ENCODE assay signal across 9 cellular contexts in the genomic region with DNA sequence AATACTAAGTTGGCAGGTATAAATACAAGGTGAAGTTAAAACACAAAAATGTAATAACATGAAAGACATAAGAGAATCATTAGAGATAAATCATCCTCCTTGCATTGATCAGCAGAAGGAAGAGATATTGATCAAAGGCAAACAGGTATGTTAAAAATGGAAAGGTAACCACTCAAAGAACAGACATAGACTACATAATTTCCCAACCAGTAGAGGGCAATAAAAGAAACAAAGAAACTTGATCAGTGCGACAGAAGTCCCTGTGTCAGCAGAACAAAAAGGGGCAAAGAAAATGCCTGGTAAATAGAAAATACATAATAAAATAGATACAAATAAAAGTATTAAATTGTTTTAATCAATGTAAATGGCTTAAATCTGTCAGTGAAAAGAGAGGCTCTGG. TPM values are rescaled to one million over a fixed set of nuclear protein-coding genes. Genes with fewer than 3 reads are reported as not detected.
DNase-seq lines count a peak whose midpoint lies in the region; TF ChIP-seq lines count a peak whose summit lies in the region.
"Had no signal": no experiment of that assay in that cellular context is flagged by ENCODE, and none has a peak within 500 bp of the region (broad histone marks: within the 10 kb centered on the region; RNA-seq: fewer than 3 reads in every experiment).

No MANE protein-coding gene starts in this region.

- no peak overlapping the region for H3K4me3 Mint-ChIP-seq in CD14-positive monocyte
- H3K4me3 Mint-ChIP-seq: activated naive CD4-positive, alpha-beta T cell treated with anti-CD3 and anti-CD28 coated beads, Interleukin-2, amount 50 U/mL, for 24 hours had no signal

- peaks cover 31 to 44% of the 10 kb centered on the region in 2 donors for H3K36me3 Mint-ChIP-seq in CD14-positive monocyte

- DNase-seq in NCI-H510A treated with DMSO at 0.1 percent for 48 hours (lab: John Stamatoyannopoulos, UW) (peak; percentile 75), NCI-H510A (lab: John Stamatoyannopoulos, UW) (no peak), NCI-H2227 (lab: John Stamatoyannopoulos, UW; ENCODE audit: unreplicated experiment) (peak; percentile 14), dermis microvascular lymphatic vessel endothelial cell (ENCODE audit: low read depth in 2 of 2) (peak; percentile 9 to 45), pulmonary artery endothelial cell (ENCODE audit: low read depth, low spot score) (peak; percentile 4), NOMO-1 treated with DMSO at 0.1 percent for 48 hours (lab: John Stamatoyannopoulos, UW; ENCODE audit: unreplicated experiment) (no peak), CD14-positive monocyte (ENCODE audit: low spot score) (no peak)
- DNase-seq in activated effector memory CD4-positive, alpha-beta T cell treated with Interleukin-2 at 50 U/mL for 16 hours = no peak

- no peaks in the 10 kb centered on the region for H3K4me1 Mint-ChIP-seq in CD14-positive monocyte
- H3K4me1 Mint-ChIP-seq: activated naive CD4-positive, alpha-beta T cell treated with anti-CD3 and anti-CD28 coated beads, Interleukin-2, amount 50 U/mL, for 24 hours had no signal

- intact Hi-C loops in CD14-positive monocyte (cut with micrococcal nuclease) = no loop called here

- no peaks in the 10 kb centered on the region for H3K9me3 Mint-ChIP-seq in CD14-positive monocyte
- H3K9me3 Mint-ChIP-seq: activated naive CD4-positive, alpha-beta T cell treated with anti-CD3 and anti-CD28 coated beads, Interleukin-2, amount 50 U/mL, for 24 hours had no signal

- H3K27ac Mint-ChIP-seq in CD14-positive monocyte = no peak overlapping the region
- H3K27ac Mint-ChIP-seq: activated naive CD4-positive, alpha-beta T cell treated with anti-CD3 and anti-CD28 coated beads, Interleukin-2, amount 50 U/mL, for 24 hours had no signal

- no peak for TF ChIP-seq CTCF in CD14-positive monocyte (IDR thresholded peaks at IDR 0.05)

- H3K27me3 Mint-ChIP-seq in CD14-positive monocyte (ENCODE audit: low read depth in 3 of 3) = no peaks in the 10 kb centered on the region
- H3K27me3 Mint-ChIP-seq: activated naive CD4-positive, alpha-beta T cell treated with anti-CD3 and anti-CD28 coated beads, Interleukin-2, amount 50 U/mL, for 24 hours had no signal

RNA-seq across cellular contexts. Expression of a gene that starts 53.6 kb away (rescaled TPM):
- total RNA-seq in dermis microvascular lymphatic vessel endothelial cell (0.13 TPM in 2 replicates), pulmonary artery endothelial cell (0.14 and 0.46 TPM in 2 replicates)
- under 1 TPM in 1 of 2 donors, not detected in 1; 0.09 TPM for polyA plus RNA-seq in CD14-positive monocyte

Comparison
In these comparisons a context has a peak if more than half of its experiments do, and no peak if none do; other contexts are left out.
1. DNase-seq: peak in NCI-H510A treated with DMSO at 0.1 percent for 48 hours (single experiment), NCI-H2227 (single experiment), dermis microvascular lymphatic vessel endothelial cell (2 of 2) and pulmonary artery endothelial cell (single experiment); none in NCI-H510A (single experiment), activated effector memory CD4-positive, alpha-beta T cell treated with Interleukin-2 at 50 U/mL for 16 hours (single experiment), NOMO-1 treated with DMSO at 0.1 percent for 48 hours (single experiment) and CD14-positive monocyte (single experiment).